Comparison of ENCODE assay signal across 12 cellular contexts in genomic region chr2:29117636-29118303, GRCh38. TPM values are rescaled to one million over a fixed set of nuclear protein-coding genes. Genes with fewer than 3 reads are reported as not detected.
DNase-seq lines count a peak whose midpoint lies in the region; ATAC-seq, FAIRE-seq and TF ChIP-seq lines count a peak whose summit lies in the region.
"Had no signal": no experiment of that assay in that cellular context is flagged by ENCODE, and none has a peak within 500 bp of the region (broad histone marks: within the 10 kb centered on the region; RNA-seq: fewer than 3 reads in every experiment).

No MANE protein-coding gene starts in this region.

- TF ChIP-seq RAD21 in Ishikawa (IDR thresholded peaks at IDR 0.05; ENCODE audit: low read depth): no peak

- H3K4me3 ChIP-seq in CD8-positive, alpha-beta T cell (ENCODE audit: low read depth, low read length): no peak overlapping the region
- no peak overlapping the region for H3K4me3 ChIP-seq in bronchial epithelial cell (ENCODE audit: low read depth, low read length)

- H3K27ac Mint-ChIP-seq in CD8-positive, alpha-beta T cell: peak overlapping the region; percentile 37
- peak overlapping the region; percentile 93 for H3K27ac Mint-ChIP-seq in natural killer cell
- H3K27ac Mint-ChIP-seq: activated B cell treated with CpG ODN at 0.5 μM for 24 hours, nephron progenitor cell had no signal

- no peak for TF ChIP-seq EP300 in Ishikawa (IDR thresholded peaks at IDR 0.05; ENCODE audit: borderline replicate concordance)

- CTCF ChIA-PET in CD8-positive, alpha-beta T cell (lab: Charles Lee): interaction anchor here (0.7 to 2.2 kb wide), 4 partner anchors 80 to 161 kb away, joined by 3 to 7 read pairs (median 4); no protein-coding TSS in a partner anchor

- no peak overlapping the region for H3K27ac ChIP-seq in CD8-positive, alpha-beta T cell (ENCODE audit: low read depth, low read length)

- intact Hi-C loops in CD8-positive, alpha-beta T cell (cut with DNase I, micrococcal nuclease): loop anchor here (5.0 to 10.0 kb wide), 6 partner anchors 77 to 550 kb away; partner anchors contain the start of genes PPP1CB (in 1 of the 2) and SPDYA (in 1 of the 2)
- intact Hi-C loops in natural killer cell (cut with micrococcal nuclease): loop anchor here (5.0 to 10.0 kb wide), 3 partner anchors 160 to 365 kb away; partner anchors contain the start of genes PPP1CB and SPDYA

- no peaks in the 10 kb centered on the region for H3K9me3 Mint-ChIP-seq in CD8-positive, alpha-beta T cell
- H3K9me3 Mint-ChIP-seq in natural killer cell: no peaks in the 10 kb centered on the region
- H3K9me3 Mint-ChIP-seq: activated B cell treated with CpG ODN at 0.5 μM for 24 hours, nephron progenitor cell had no signal

- no peak overlapping the region for H3K4me3 Mint-ChIP-seq in CD8-positive, alpha-beta T cell
- peak overlapping the region; percentile 58 for H3K4me3 Mint-ChIP-seq in natural killer cell
- H3K4me3 Mint-ChIP-seq: activated B cell treated with CpG ODN at 0.5 μM for 24 hours, nephron progenitor cell had no signal

- H3K4me1 ChIP-seq in CD8-positive, alpha-beta T cell (ENCODE audit: insufficient read depth, low read length): peaks cover 39% of the 10 kb centered on the region

- H3K36me3 ChIP-seq in CD8-positive, alpha-beta T cell (ENCODE audit: insufficient read depth, low read length): peaks cover under 1% of the 10 kb centered on the region
- peaks cover 1% of the 10 kb centered on the region for H3K36me3 ChIP-seq in bronchial epithelial cell (ENCODE audit: control insufficient read depth, insufficient read depth, low read length)

- no peak for TF ChIP-seq CTCF in CD8-positive, alpha-beta T cell (IDR thresholded peaks at IDR 0.05)
- TF ChIP-seq CTCF in bronchial epithelial cell (IDR thresholded peaks at IDR 0.05; ENCODE audit: insufficient read depth, low read length, severe bottlenecking): no peak
- TF ChIP-seq CTCF in natural killer cell (IDR thresholded peaks at IDR 0.05): no peak
- no peak for TF ChIP-seq CTCF in GM10266 (IDR thresholded peaks at IDR 0.05; ENCODE audit: control insufficient read depth, insufficient read depth, low read depth, missing control alignments)

- peaks cover 29% of the 10 kb centered on the region for H3K36me3 Mint-ChIP-seq in CD8-positive, alpha-beta T cell
- no peaks in the 10 kb centered on the region for H3K36me3 Mint-ChIP-seq in natural killer cell

- peaks cover 59% of the 10 kb centered on the region for H3K4me1 Mint-ChIP-seq in CD8-positive, alpha-beta T cell (ENCODE audit: low read depth)
- H3K4me1 Mint-ChIP-seq in natural killer cell: peaks cover 45 to 64% of the 10 kb centered on the region in 2 donors

- FAIRE-seq in bronchial epithelial cell (lab: Jason Lieb, UNC): no peak
- FAIRE-seq: endometrium had no signal

- no peak for DNase-seq in CD8-positive, alpha-beta T cell
- DNase-seq in bronchial epithelial cell (ENCODE audit: low read depth) (peak; percentile 93), natural killer cell (no peak), cerebellar cortex (ENCODE audit: low spot score) (no peak), NCI-H446 treated with DMSO at 0.1 percent for 48 hours (lab: John Stamatoyannopoulos, UW) (no peak), GM10266 (ENCODE audit: extremely low spot score) (no peak), NOMO-1 treated with dmso at 0.1 percent for 144 hours (lab: John Stamatoyannopoulos, UW; ENCODE audit: unreplicated experiment) (no peak)
- DNase-seq: activated B cell treated with CpG ODN at 0.5 μM for 24 hours, NCI-H1694, nephron progenitor cell had no signal

- no peaks in the 10 kb centered on the region for H3K9me3 ChIP-seq in CD8-positive, alpha-beta T cell (ENCODE audit: low read length)

- H3K27me3 ChIP-seq in CD8-positive, alpha-beta T cell (ENCODE audit: insufficient read depth, low read length): no peaks in the 10 kb centered on the region
- no peaks in the 10 kb centered on the region for H3K27me3 ChIP-seq in bronchial epithelial cell (ENCODE audit: control insufficient read depth, insufficient read depth, low read length)

- POLR2A ChIA-PET in CD8-positive, alpha-beta T cell (lab: Charles Lee): interaction anchor here (0.6 to 5.5 kb wide), 4 partner anchors 14 to 248 kb away, joined by 5 to 35 read pairs (median 23); partner anchors contain the start of gene TRMT61B

- H3K27me3 Mint-ChIP-seq in CD8-positive, alpha-beta T cell (ENCODE audit: low read depth): no peaks in the 10 kb centered on the region
- H3K27me3 Mint-ChIP-seq in natural killer cell (ENCODE audit: low read depth in 2 of 2): no peaks in the 10 kb centered on the region

- ATAC-seq in CD8-positive, alpha-beta T cell: no peak
- no peak for ATAC-seq in natural killer cell

TF ChIP-seq in Ishikawa, 13 proteins besides CTCF, POLR2A, EP300 and RAD21:
- TF ChIP-seq YY1 (IDR thresholded peaks at IDR 0.05; ENCODE audit: low read depth) (no peak), MAX (IDR thresholded peaks at IDR 0.05) (0 out of 2 replicates have a peak, but pooled peaks have one; percentile 11), TEAD4 (IDR thresholded peaks at IDR 0.05) (peak; percentile 72)

RNA-seq across cellular contexts. Expression of gene CLIP4, which starts 2.6 kb away (rescaled TPM):
- total RNA-seq in CD8-positive, alpha-beta T cell: 10 to 100 TPM; 40.4 to 40.7 TPM
- total RNA-seq in bronchial epithelial cell (102 and 144 TPM in 2 replicates), natural killer cell (10 to 100 TPM; 56.8 to 88.0 (median 72.6) TPM)

RNA-seq across cellular contexts. Expression of gene PCARE, which starts 43.4 kb away (rescaled TPM):
- not detected for total RNA-seq in CD8-positive, alpha-beta T cell
- total RNA-seq in bronchial epithelial cell: not detected in 2 replicates
- total RNA-seq in natural killer cell: not detected
- total RNA-seq: activated B cell treated with CpG ODN at 0.5 μM for 24 hours had no signal
